Comparison of ENCODE assay signal across 3 cellular contexts in the genomic region with DNA sequence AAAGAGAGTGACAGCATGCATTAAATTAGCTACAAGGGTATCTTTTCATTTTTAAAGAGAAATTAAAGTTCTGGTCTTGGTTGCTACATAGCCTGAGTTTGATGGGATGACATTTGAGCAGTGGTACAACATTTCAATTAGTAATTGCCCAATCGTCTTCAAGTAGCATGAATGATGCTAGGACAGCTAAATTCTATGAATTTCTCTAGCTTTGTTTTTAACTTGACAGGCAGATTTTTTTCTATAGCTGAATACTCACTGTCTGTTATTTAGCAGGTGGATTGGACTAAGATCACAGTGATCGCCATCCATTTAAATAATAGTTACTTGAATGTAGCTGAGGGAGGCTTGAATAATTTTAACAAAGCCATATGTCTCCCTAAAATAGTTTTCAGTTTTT.
"Had no signal": no experiment of that assay in that cellular context is flagged by ENCODE, and none has a peak within 500 bp of the region (broad histone marks: within the 10 kb centered on the region; RNA-seq: fewer than 3 reads in every experiment).

No MANE protein-coding gene starts in this region.

- ATAC-seq: GM12878 had no signal

- H3K4me3 ChIP-seq: GM12878 had no signal

- DNase-seq: GDM1, GF-D8 had no signal
